In the genomic region with DNA sequence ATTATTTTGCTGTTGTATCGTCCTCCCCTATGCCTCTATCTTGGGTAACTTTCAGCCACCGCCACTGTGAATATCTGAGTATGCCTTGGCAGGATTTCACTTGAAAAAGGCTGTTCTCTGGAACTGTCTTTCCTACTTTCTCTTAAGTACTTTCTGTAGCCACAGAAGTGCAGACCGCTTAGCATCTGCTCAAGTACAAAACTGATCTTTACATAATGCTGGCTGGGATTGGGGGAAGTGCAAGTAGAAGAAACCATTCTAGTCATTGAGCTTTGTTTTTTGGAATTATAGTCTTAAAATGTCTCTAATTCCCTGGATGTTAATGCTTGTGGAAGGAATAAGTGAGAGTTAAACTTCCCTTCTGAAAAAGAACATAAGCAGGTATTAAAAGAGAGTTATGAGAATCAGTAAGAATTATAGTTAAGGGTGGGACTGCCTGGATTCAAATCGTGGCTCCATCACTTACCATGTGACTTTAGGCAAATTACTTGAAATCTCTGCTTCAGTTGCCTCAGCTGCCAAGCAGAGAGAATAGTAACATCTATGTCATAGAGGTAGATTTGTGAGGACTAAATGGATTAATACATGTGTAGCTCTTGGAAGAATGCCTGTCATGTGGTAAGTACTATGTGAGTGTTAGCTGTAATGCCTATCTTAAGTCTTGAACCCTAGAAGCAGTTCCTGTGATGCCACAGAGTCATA, we compare ENCODE assay signal across 29 cellular contexts.
A peak's percentile ranks its signal among the peaks of the same experiment; 100 is the strongest.
DNase-seq lines count a peak whose midpoint lies in the region; ATAC-seq, FAIRE-seq and TF ChIP-seq lines count a peak whose summit lies in the region.
"Had no signal": no experiment of that assay in that cellular context is flagged by ENCODE, and none has a peak within 500 bp of the region (broad histone marks: within the 10 kb centered on the region; RNA-seq: fewer than 3 reads in every experiment).

No MANE protein-coding gene starts in this region.

- H3K4me2 ChIP-seq in astrocyte (ENCODE audit: low read length), result no peak overlapping the region

- H3K9ac ChIP-seq in astrocyte (ENCODE audit: low read length), result no peak overlapping the region

- H3K79me2 ChIP-seq in astrocyte (ENCODE audit: insufficient read depth, low read length), result no peaks in the 10 kb centered on the region

- POLR2A ChIA-PET in activated naive CD8-positive, alpha-beta T cell treated with anti-CD3 and anti-CD28 coated beads, Interleukin-2, amount 10 ng/mL, durations not matched to agents 7 days and 5 days (lab: Charles Lee), result interaction anchor here (1.6 to 1.9 kb wide), 2 partner anchors 75 to 78 kb away, joined by 4 to 6 read pairs; a partner anchor contains a TSS

- peak overlapping the region; percentile 67 for H3K27ac Mint-ChIP-seq in activated naive CD8-positive, alpha-beta T cell treated with anti-CD3 and anti-CD28 coated beads, Interleukin-2, amount 10 ng/mL, durations not matched to agents 7 days and 5 days
- no peak overlapping the region for H3K27ac Mint-ChIP-seq in activated naive CD8-positive, alpha-beta T cell treated with anti-CD3 and anti-CD28 coated beads for 36 hours
- no peak overlapping the region for H3K27ac Mint-ChIP-seq in astrocyte (ENCODE audit: unreplicated experiment)
- H3K27ac Mint-ChIP-seq: CD4-positive, CD25-positive, alpha-beta regulatory T cell; mesothelial cell of epicardium had no signal

- H3K4me1 Mint-ChIP-seq in activated naive CD8-positive, alpha-beta T cell treated with anti-CD3 and anti-CD28 coated beads, Interleukin-2, amount 10 ng/mL, durations not matched to agents 7 days and 5 days, result peaks cover 8% of the 10 kb centered on the region
- H3K4me1 Mint-ChIP-seq in activated naive CD8-positive, alpha-beta T cell treated with anti-CD3 and anti-CD28 coated beads for 36 hours, result peaks cover 16% of the 10 kb centered on the region
- peaks cover 17% of the 10 kb centered on the region for H3K4me1 Mint-ChIP-seq in astrocyte (ENCODE audit: low read depth, unreplicated experiment)
- H3K4me1 Mint-ChIP-seq: mesothelial cell of epicardium had no signal

- no peak overlapping the region for H3K4me3 Mint-ChIP-seq in activated naive CD8-positive, alpha-beta T cell treated with anti-CD3 and anti-CD28 coated beads, Interleukin-2, amount 10 ng/mL, durations not matched to agents 7 days and 5 days
- H3K4me3 Mint-ChIP-seq in activated naive CD8-positive, alpha-beta T cell treated with anti-CD3 and anti-CD28 coated beads for 36 hours, result no peak overlapping the region
- H3K4me3 Mint-ChIP-seq in astrocyte (ENCODE audit: unreplicated experiment), result no peak overlapping the region
- H3K4me3 Mint-ChIP-seq: mesothelial cell of epicardium had no signal

- TF ChIP-seq CTCF in astrocyte (IDR thresholded peaks at IDR 0.05; ENCODE audit: insufficient read depth, low read depth, low read length), result no peak

- H2AFZ ChIP-seq in astrocyte (ENCODE audit: low read depth, low read length), result no peak overlapping the region

- H3K36me3 ChIP-seq in astrocyte (ENCODE audit: insufficient read depth, low read length), result no peaks in the 10 kb centered on the region
- H3K36me3 ChIP-seq: cardiac muscle cell, gastrocnemius medialis, suprapubic skin had no signal

- no peak for DNase-seq in activated naive CD8-positive, alpha-beta T cell treated with anti-CD3 and anti-CD28 coated beads, Interleukin-2, amount 10 ng/mL, durations not matched to agents 7 days and 5 days
- DNase-seq in activated naive CD8-positive, alpha-beta T cell treated with anti-CD3 and anti-CD28 coated beads for 36 hours, result no peak
- DNase-seq in MV-4-11 (lab: John Stamatoyannopoulos, UW) (peak; percentile 60), astrocyte (ENCODE audit: low read depth) (no peak), globus pallidus (ENCODE audit: low spot score) (no peak), CD1c-positive myeloid dendritic cell (ENCODE audit: extremely low spot score) (no peak)
- DNase-seq: activated CD4-positive, alpha-beta T cell treated with anti-CD3 and anti-CD28 coated beads for 1 hour; activated CD8-positive, alpha-beta memory T cell treated with anti-CD3 and anti-CD28 coated beads for 24 hours; activated gamma-delta T cell treated with Interleukin-2 at 50 U/mL for 16 hours; activated T-cell treated with anti-CD3 and anti-CD28 coated beads, Interleukin-2, amount 50 U/mL, for 1 hour; GOT3; hypothalamus; left ventricle myocardium superior; NCI-H1694 treated with DMSO at 0.1 percent for 48 hours; NCI-H2227 treated with DMSO at 0.1 percent for 48 hours; SIG-M5; stimulated activated CD4-positive, alpha-beta T cell treated with anti-CD3 and anti-CD28 coated beads, Interleukin-2, amount 100 ng/mL, for 24 hours had no signal

- H3K27ac ChIP-seq in astrocyte (ENCODE audit: low read depth, low read length), result no peak overlapping the region
- H3K27ac ChIP-seq: cardiac muscle cell, coronary artery, suprapubic skin had no signal

- H3K9me3 Mint-ChIP-seq in activated naive CD8-positive, alpha-beta T cell treated with anti-CD3 and anti-CD28 coated beads, Interleukin-2, amount 10 ng/mL, durations not matched to agents 7 days and 5 days, result no peaks in the 10 kb centered on the region
- no peaks in the 10 kb centered on the region for H3K9me3 Mint-ChIP-seq in activated naive CD8-positive, alpha-beta T cell treated with anti-CD3 and anti-CD28 coated beads for 36 hours
- no peaks in the 10 kb centered on the region for H3K9me3 Mint-ChIP-seq in astrocyte (ENCODE audit: unreplicated experiment)

- FAIRE-seq in astrocyte (lab: Jason Lieb, UNC), result peak; percentile 65
- FAIRE-seq: islet of Langerhans, small intestine, TTC549, urothelium cell line had no signal

- H4K20me1 ChIP-seq in astrocyte (ENCODE audit: insufficient read depth, low read length), result no peaks in the 10 kb centered on the region

- no peaks in the 10 kb centered on the region for H3K27me3 ChIP-seq in astrocyte (ENCODE audit: insufficient read depth, low read length)
- H3K27me3 ChIP-seq: cardiac muscle cell, gastrocnemius medialis, suprapubic skin had no signal

- no peak overlapping the region for H3K4me3 ChIP-seq in astrocyte (ENCODE audit: insufficient read depth, low read depth, low read length)
- H3K4me3 ChIP-seq: cardiac muscle cell, coronary artery, gastrocnemius medialis, suprapubic skin had no signal

- peaks cover 6% of the 10 kb centered on the region for H3K4me1 ChIP-seq in astrocyte (ENCODE audit: insufficient read depth, low read length)

- no peaks in the 10 kb centered on the region for H3K36me3 Mint-ChIP-seq in activated naive CD8-positive, alpha-beta T cell treated with anti-CD3 and anti-CD28 coated beads, Interleukin-2, amount 10 ng/mL, durations not matched to agents 7 days and 5 days
- H3K36me3 Mint-ChIP-seq in activated naive CD8-positive, alpha-beta T cell treated with anti-CD3 and anti-CD28 coated beads for 36 hours, result no peaks in the 10 kb centered on the region
- no peaks in the 10 kb centered on the region for H3K36me3 Mint-ChIP-seq in astrocyte (ENCODE audit: low read depth, unreplicated experiment)
- H3K36me3 Mint-ChIP-seq: CD4-positive, CD25-positive, alpha-beta regulatory T cell; mesothelial cell of epicardium; naive thymus-derived CD8-positive, alpha-beta T cell had no signal

- no peaks in the 10 kb centered on the region for H3K9me3 ChIP-seq in astrocyte (ENCODE audit: insufficient read depth, low read depth, low read length)
- H3K9me3 ChIP-seq: gastrocnemius medialis, suprapubic skin had no signal

- no peaks in the 10 kb centered on the region for H3K27me3 Mint-ChIP-seq in activated naive CD8-positive, alpha-beta T cell treated with anti-CD3 and anti-CD28 coated beads, Interleukin-2, amount 10 ng/mL, durations not matched to agents 7 days and 5 days
- H3K27me3 Mint-ChIP-seq in activated naive CD8-positive, alpha-beta T cell treated with anti-CD3 and anti-CD28 coated beads for 36 hours, result no peaks in the 10 kb centered on the region
- H3K27me3 Mint-ChIP-seq in astrocyte (ENCODE audit: low read depth, unreplicated experiment), result no peaks in the 10 kb centered on the region
- H3K27me3 Mint-ChIP-seq: CD4-positive, CD25-positive, alpha-beta regulatory T cell; naive thymus-derived CD8-positive, alpha-beta T cell had no signal

- ATAC-seq in activated naive CD8-positive, alpha-beta T cell treated with anti-CD3 and anti-CD28 coated beads, Interleukin-2, amount 10 ng/mL, durations not matched to agents 7 days and 5 days (ENCODE audit: low read depth), result no peak
- no peak for ATAC-seq in GM21447 (IDR thresholded peaks at IDR 0.05; ENCODE audit: unreplicated experiment)
